In genomic region chr4:109729563-109730293, GRCh38 we compare ENCODE assay signal across 1 cellular context.
TF ChIP-seq lines count a peak whose summit lies in the region.

Gene PLA2G12A (minus strand): TSS chr4:109730070. CDS start chr4:109729809, 261 bp downstream.

TF ChIP-seq in WTC11, 78 proteins besides CTCF, POLR2A, EP300 and RAD21 (continued from another document):
- 0 out of 2 replicates have a peak, but pooled peaks have one; percentile 56 for TF ChIP-seq AFF4 (CRISPR knock-in tag; IDR thresholded peaks at IDR 0.05; ENCODE audit: borderline replicate concordance)
- TF ChIP-seq GRHL2 (CRISPR knock-in tag; IDR thresholded peaks at IDR 0.05; ENCODE audit: insufficient replicate concordance, severe bottlenecking): no peak
- no peak for TF ChIP-seq AR (CRISPR knock-in tag; IDR thresholded peaks at IDR 0.05)
- no peak for TF ChIP-seq PREB (CRISPR knock-in tag; IDR thresholded peaks at IDR 0.05; ENCODE audit: borderline replicate concordance)
- TF ChIP-seq JAZF1 (CRISPR knock-in tag; IDR thresholded peaks at IDR 0.05): no peak
- no peak for TF ChIP-seq ATF2 (CRISPR knock-in tag; IDR thresholded peaks at IDR 0.05; ENCODE audit: borderline replicate concordance, low read depth)
- no peak for TF ChIP-seq TCF7 (CRISPR knock-in tag; IDR thresholded peaks at IDR 0.05; ENCODE audit: low read depth)
- no peak for TF ChIP-seq ATF6 (CRISPR knock-in tag; IDR thresholded peaks at IDR 0.05)
- 0 out of 2 replicates have a peak, but pooled peaks have one; percentile 46 for TF ChIP-seq NR2C2 (CRISPR knock-in tag; IDR thresholded peaks at IDR 0.05)
- TF ChIP-seq HMGXB4 (CRISPR knock-in tag; IDR thresholded peaks at IDR 0.05): peak; percentile 67
- TF ChIP-seq ZMAT4 (CRISPR knock-in tag; IDR thresholded peaks at IDR 0.05): no peak
- 0 out of 2 replicates have a peak, but pooled peaks have one; percentile 28 for TF ChIP-seq E2F1 (CRISPR knock-in tag; IDR thresholded peaks at IDR 0.05)
- no peak for TF ChIP-seq CDX4 (CRISPR knock-in tag; IDR thresholded peaks at IDR 0.05; ENCODE audit: borderline replicate concordance)
- no peak for TF ChIP-seq ZNF425 (CRISPR knock-in tag; conservative IDR thresholded peaks at IDR 0.05)
- TF ChIP-seq FOXP1 (CRISPR knock-in tag; IDR thresholded peaks at IDR 0.05; ENCODE audit: borderline replicate concordance): peak; percentile 53; the same call in 1 of the 2 replicates
- no peak; the same call in 1 of the 2 replicates for TF ChIP-seq FOXK1 (CRISPR knock-in tag; IDR thresholded peaks at IDR 0.05)
- no peak for TF ChIP-seq ELF4 (CRISPR knock-in tag; IDR thresholded peaks at IDR 0.05; ENCODE audit: low read depth)
- TF ChIP-seq ATF3 (CRISPR knock-in tag; conservative IDR thresholded peaks at IDR 0.05): no peak
- no peak for TF ChIP-seq IRF1 (CRISPR knock-in tag; IDR thresholded peaks at IDR 0.05)
- no peak for TF ChIP-seq NFATC4 (CRISPR knock-in tag; IDR thresholded peaks at IDR 0.05)
